ENCODE assay signal across 8 cellular contexts in the genomic region with DNA sequence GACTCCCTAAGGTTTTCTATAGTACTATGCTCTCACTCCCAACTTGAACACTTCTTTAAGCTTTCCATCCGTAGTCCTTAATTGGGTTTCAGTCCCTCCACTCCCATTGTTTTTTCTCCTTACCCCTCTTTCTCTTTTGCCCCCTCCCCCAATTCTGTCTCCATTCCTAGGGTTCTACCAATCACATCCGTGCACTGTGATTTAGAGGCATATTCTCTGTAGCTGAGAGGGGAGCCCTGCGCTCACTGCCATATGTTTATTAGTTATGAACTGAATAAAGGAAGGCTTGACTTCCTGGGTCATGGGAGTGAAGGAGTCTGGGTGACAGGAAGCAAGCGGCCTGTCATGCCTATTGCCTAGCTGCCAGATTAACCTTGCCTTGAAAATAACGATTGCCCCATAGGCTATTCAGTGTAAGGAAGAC. TPM values are rescaled to one million over a fixed set of nuclear protein-coding genes. Genes with fewer than 3 reads are reported as not detected.
A peak's percentile ranks its signal among the peaks of the same experiment; 100 is the strongest.
DNase-seq lines count a peak whose midpoint lies in the region; ATAC-seq, FAIRE-seq and TF ChIP-seq lines count a peak whose summit lies in the region.

No MANE protein-coding gene starts in this region.

- peak; percentile 61 for ATAC-seq in GM21825 (IDR thresholded peaks at IDR 0.05; ENCODE audit: unreplicated experiment)
- ATAC-seq in HepG2, result peak; percentile 83
- ATAC-seq in stimulated activated naive B cell treated with anti-CD40 and anti-IgM and Interleukin-4, amounts not matched to agents 10 μg/mL and 1 μg/mL and 100 μg/mL, for 72 hours (replicated peaks), result peak; percentile 73

- TF ChIP-seq CTCF in MM.1S (IDR thresholded peaks at IDR 0.05; ENCODE audit: low read length), result no peak
- no peak for TF ChIP-seq CTCF in HepG2 (CRISPR knock-in tag; IDR thresholded peaks at IDR 0.05)

- DNase-seq in G401 (ENCODE audit: low spot score), result peak; percentile 39
- DNase-seq in MM.1S, result peak; percentile 29
- peak in 3 of 5 donors; percentile 12 to 61 (median 25) for DNase-seq in T-helper 1 cell
- peak; percentile 5 for DNase-seq in HepG2 (ENCODE audit: low spot score)
- DNase-seq in stimulated activated naive B cell treated with anti-CD40 and anti-IgM and Interleukin-4, amounts not matched to agents 10 μg/mL and 1 μg/mL and 100 μg/mL, for 72 hours, result no peak
- DNase-seq in amniotic stem cell (lab: John Stamatoyannopoulos, UW), result no peak

- H3K27ac ChIP-seq in MM.1S (ENCODE audit: low read length) (peak overlapping the region; percentile 92), cingulate gyrus (ENCODE audit: low read depth, low read length) (peak overlapping the region; percentile 4), HepG2 (ENCODE audit: extremely low read length, insufficient read depth, low read length) (peak overlapping the region; percentile 89)

- H3K27me3 Mint-ChIP-seq in stimulated activated naive B cell treated with anti-CD40 and anti-IgM and Interleukin-4, amounts not matched to agents 10 μg/mL and 1 μg/mL and 100 μg/mL, for 72 hours, result no peaks in the 10 kb centered on the region

- H3K9me3 ChIP-seq in MM.1S (replicated peaks; ENCODE audit: insufficient read depth, low read length) (no peaks in the 10 kb centered on the region), HepG2 (ENCODE audit: low read length) (no peaks in the 10 kb centered on the region)

- H3K27me3 ChIP-seq in MM.1S (replicated peaks; ENCODE audit: insufficient read depth, low read length), result no peaks in the 10 kb centered on the region
- H3K27me3 ChIP-seq in HepG2 (ENCODE audit: control insufficient read depth in 1 of 2, insufficient read depth in 2 of 2, low read length in 2 of 2), result no peaks in the 10 kb centered on the region; a peak in 1 of 5 replicates

- H3K4me1 ChIP-seq in MM.1S (ENCODE audit: low read length) (no peaks in the 10 kb centered on the region), HepG2 (ENCODE audit: insufficient read depth, low read length) (peaks cover 22% of the 10 kb centered on the region; the same call in 1 of the 2 replicates)

- H3K9ac ChIP-seq in MM.1S (ENCODE audit: low read length), result peak overlapping the region; percentile 91
- peak overlapping the region; percentile 77 for H3K9ac ChIP-seq in HepG2 (ENCODE audit: insufficient read depth, low read depth, low read length)

- TF ChIP-seq POLR2A in HepG2 (IDR thresholded peaks at IDR 0.05; ENCODE audit: insufficient read depth in 1 of 2, low read depth in 2 of 2, low read length in 2 of 2), result no peak; a peak in 1 of 4 replicates

- peaks cover 0 to 8% of the 10 kb centered on the region in 2 donors for H3K36me3 Mint-ChIP-seq in stimulated activated naive B cell treated with anti-CD40 and anti-IgM and Interleukin-4, amounts not matched to agents 10 μg/mL and 1 μg/mL and 100 μg/mL, for 72 hours

- H3K4me2 ChIP-seq in MM.1S (ENCODE audit: low read depth, low read length) (peak overlapping the region; percentile 82), HepG2 (ENCODE audit: low read depth, low read length) (peak overlapping the region; percentile 78)

- H3K9me2 ChIP-seq in MM.1S (replicated peaks; ENCODE audit: insufficient read depth, low read length), result no peaks in the 10 kb centered on the region

- FAIRE-seq in HepG2 (lab: Jason Lieb, UNC), result no peak

- CTCF ChIA-PET in HepG2 (lab: Yijun Ruan, JAX; ENCODE audit: low intra/inter-chr PET ratio, low total read pairs), result no interaction called here

- BruUV-seq in HepG2 (replicated peaks; lab: Mats Ljungman, UMichigan), result TSS peak; percentile 82

- H3K4me3 Mint-ChIP-seq in stimulated activated naive B cell treated with anti-CD40 and anti-IgM and Interleukin-4, amounts not matched to agents 10 μg/mL and 1 μg/mL and 100 μg/mL, for 72 hours, result peak overlapping the region; percentile 92 to 100

- POLR2A ChIA-PET in HepG2 (lab: Yijun Ruan, JAX), result interaction anchor here (0.6 to 2.1 kb wide), 7 partner anchors 14 to 149 kb away, joined by 3 to 42 read pairs (median 3); partner anchors contain the start of gene CUL4B

- no peak for TF ChIP-seq EP300 in HepG2 (IDR thresholded peaks at IDR 0.05; ENCODE audit: low read depth in 2 of 2, low read length in 2 of 2)
- TF ChIP-seq EP300 in HepG2 (CRISPR knock-in tag; IDR thresholded peaks at IDR 0.05; ENCODE audit: borderline replicate concordance), result no peak

- H3K27ac Mint-ChIP-seq in stimulated activated naive B cell treated with anti-CD40 and anti-IgM and Interleukin-4, amounts not matched to agents 10 μg/mL and 1 μg/mL and 100 μg/mL, for 72 hours, result peak overlapping the region; percentile 98

- in situ Hi-C loops in G401 (cut with HindIII; ENCODE audit: low sequenced_read_pairs), result no loop called here
- in situ Hi-C loops in HepG2 (cut with HindIII; ENCODE audit: extremely low pct_ligation_motif_present, low pct_unique_long_range_greater_than_20kb), result no loop called here

- no peaks in the 10 kb centered on the region for H4K20me1 ChIP-seq in MM.1S (ENCODE audit: insufficient read depth, low read length)
- H4K20me1 ChIP-seq in HepG2 (ENCODE audit: insufficient read depth, low read length), result no peaks in the 10 kb centered on the region

- H3K4me3 ChIP-seq in MM.1S (ENCODE audit: low read length) (peak overlapping the region; percentile 90), HepG2 (replicated peaks in 1 of 3; ENCODE audit: insufficient read depth in 1 of 3, low read depth in 2 of 3, low read length in 3 of 3) (peak overlapping the region; percentile 68 to 73 (median 72))

- H2AFZ ChIP-seq in MM.1S (ENCODE audit: low read length) (peak overlapping the region; percentile 78), HepG2 (ENCODE audit: low read length) (peak overlapping the region; percentile 3)

- no peaks in the 10 kb centered on the region for H3K36me3 ChIP-seq in MM.1S (replicated peaks; ENCODE audit: insufficient read depth, low read length)
- no peaks in the 10 kb centered on the region; a peak in 1 of 5 replicates for H3K36me3 ChIP-seq in HepG2 (replicated peaks in 1 of 2; ENCODE audit: control insufficient read depth in 1 of 2, insufficient read depth in 2 of 2, low read length in 2 of 2)

- WGBS in HepG2 (ENCODE audit: low lambda C conversion rate), result 0% methylated on average over 5 of the region's 5 CpGs

- peaks cover 31% of the 10 kb centered on the region for H3K79me2 ChIP-seq in MM.1S (ENCODE audit: low read length)
- peaks cover 16% of the 10 kb centered on the region for H3K79me2 ChIP-seq in HepG2 (ENCODE audit: insufficient read depth, low read length)

- intact Hi-C loops in HepG2 (cut with micrococcal nuclease; ENCODE audit: unreplicated experiment), result loop anchor here (1.0 to 10.0 kb wide), 2 partner anchors 43 to 90 kb away; no protein-coding TSS in a partner anchor

- H3K9me3 Mint-ChIP-seq in stimulated activated naive B cell treated with anti-CD40 and anti-IgM and Interleukin-4, amounts not matched to agents 10 μg/mL and 1 μg/mL and 100 μg/mL, for 72 hours, result peaks cover 0 to 1% of the 10 kb centered on the region in 2 donors

- peaks cover 9% of the 10 kb centered on the region; the same call in 1 of the 2 replicates for H3F3A ChIP-seq in MM.1S (ENCODE audit: insufficient read depth, low read length)

- TF ChIP-seq RAD21 in HepG2 (CRISPR knock-in tag; IDR thresholded peaks at IDR 0.05), result no peak

- peaks cover 0 to 4% of the 10 kb centered on the region in 2 donors for H3K4me1 Mint-ChIP-seq in stimulated activated naive B cell treated with anti-CD40 and anti-IgM and Interleukin-4, amounts not matched to agents 10 μg/mL and 1 μg/mL and 100 μg/mL, for 72 hours

RNA-seq across cellular contexts. Expression of gene MCTS1, which starts 0.5 kb away (rescaled TPM):
- 60.0 and 72.6 TPM in 2 replicates for total RNA-seq in G401 (2014; rRNA removed; shearing (Covaris generic))
- total RNA-seq in HepG2 (2016; rRNA removed; fragmentation: Illumina TruSeq; extraction: Trizol), result 59.0 and 81.1 TPM in 2 replicates
- 11.1 and 14.0 TPM in 2 replicates for total RNA-seq in HepG2 (2016; cell fraction: cytosol; rRNA removed; fragmentation: Illumina TruSeq; extraction: Trizol; ENCODE audit: low read depth)
- total RNA-seq in HepG2 (2016; cell fraction: insoluble cytoplasmic fraction; rRNA removed; fragmentation: Illumina TruSeq; extraction: Trizol), result 49.0 and 74.0 TPM in 2 replicates
- 17.4 and 21.9 TPM in 2 replicates for total RNA-seq in HepG2 (2016; cell fraction: membrane; rRNA removed; fragmentation: Illumina TruSeq; extraction: Trizol)
- total RNA-seq in HepG2 (2016; cell fraction: nucleus; rRNA removed; fragmentation: Illumina TruSeq; extraction: Trizol), result 29.5 and 35.5 TPM in 2 replicates
- polyA plus RNA-seq in HepG2 (2011; rRNA removed), result 20.9 and 30.1 TPM in 2 replicates
- polyA plus RNA-seq in HepG2 (2011; cell fraction: cytosol; rRNA removed), result 10.1 and 15.8 TPM in 2 replicates
- 4.5 and 5.8 TPM in 2 replicates for polyA plus RNA-seq in HepG2 (2011; cell fraction: nucleus; rRNA removed)
- polyA plus RNA-seq in HepG2 (2012), result 36.7 and 39.9 TPM in 2 replicates
- 14.6 and 15.0 TPM in 2 replicates for polyA plus RNA-seq in HepG2 (2016; cell fraction: cytosol; fragmentation: Illumina TruSeq; extraction: Trizol; ENCODE audit: low read depth)
- polyA plus RNA-seq in HepG2 (2016; cell fraction: insoluble cytoplasmic fraction; fragmentation: Illumina TruSeq; extraction: Trizol; ENCODE audit: low read depth), result 77.4 and 82.2 TPM in 2 replicates
- 14.6 and 17.0 TPM in 2 replicates for polyA plus RNA-seq in HepG2 (2016; cell fraction: membrane; fragmentation: Illumina TruSeq; extraction: Trizol; ENCODE audit: low read depth)
- polyA plus RNA-seq in HepG2 (2016; cell fraction: nucleus; fragmentation: Illumina TruSeq; extraction: Trizol; ENCODE audit: insufficient read depth, low read depth), result 34.7 and 45.5 TPM in 2 replicates
- 3.2 and 15.5 TPM in 2 replicates for polyA minus RNA-seq in HepG2 (2011; rRNA and poly(A)+ RNA removed; ENCODE audit: low replicate concordance)
- 4.1 and 7.7 TPM in 2 replicates for polyA minus RNA-seq in HepG2 (2011; cell fraction: cytosol; rRNA and poly(A)+ RNA removed)
- 13.5 and 14.9 TPM in 2 replicates for polyA minus RNA-seq in HepG2 (2011; cell fraction: nucleus; rRNA and poly(A)+ RNA removed)

RNA-seq across cellular contexts. Expression of gene C1GALT1C1, which starts 25.5 kb away (rescaled TPM):
- 20.0 and 21.4 TPM in 2 replicates for total RNA-seq in G401 (2014; rRNA removed; shearing (Covaris generic))
- 18.2 and 31.9 TPM in 2 replicates for total RNA-seq in HepG2 (2016; rRNA removed; fragmentation: Illumina TruSeq; extraction: Trizol)
- 2.6 and 3.0 TPM in 2 replicates for total RNA-seq in HepG2 (2016; cell fraction: cytosol; rRNA removed; fragmentation: Illumina TruSeq; extraction: Trizol; ENCODE audit: low read depth)
- 16.7 and 30.1 TPM in 2 replicates for total RNA-seq in HepG2 (2016; cell fraction: insoluble cytoplasmic fraction; rRNA removed; fragmentation: Illumina TruSeq; extraction: Trizol)
- total RNA-seq in HepG2 (2016; cell fraction: membrane; rRNA removed; fragmentation: Illumina TruSeq; extraction: Trizol), result 4.1 and 4.9 TPM in 2 replicates
- total RNA-seq in HepG2 (2016; cell fraction: nucleus; rRNA removed; fragmentation: Illumina TruSeq; extraction: Trizol), result 23.2 and 31.2 TPM in 2 replicates
- polyA plus RNA-seq in HepG2 (2011; rRNA removed), result 21.7 and 26.3 TPM in 2 replicates
- 13.0 and 20.8 TPM in 2 replicates for polyA plus RNA-seq in HepG2 (2011; cell fraction: cytosol; rRNA removed)
- 4.7 and 8.0 TPM in 2 replicates for polyA plus RNA-seq in HepG2 (2011; cell fraction: nucleus; rRNA removed)
- 21.6 and 26.0 TPM in 2 replicates for polyA plus RNA-seq in HepG2 (2012)
- 2.1 and 2.3 TPM in 2 replicates for polyA plus RNA-seq in HepG2 (2016; cell fraction: cytosol; fragmentation: Illumina TruSeq; extraction: Trizol; ENCODE audit: low read depth)
- polyA plus RNA-seq in HepG2 (2016; cell fraction: insoluble cytoplasmic fraction; fragmentation: Illumina TruSeq; extraction: Trizol; ENCODE audit: low read depth), result 14.5 and 15.5 TPM in 2 replicates
- polyA plus RNA-seq in HepG2 (2016; cell fraction: membrane; fragmentation: Illumina TruSeq; extraction: Trizol; ENCODE audit: low read depth), result 3.2 and 3.8 TPM in 2 replicates
- polyA plus RNA-seq in HepG2 (2016; cell fraction: nucleus; fragmentation: Illumina TruSeq; extraction: Trizol; ENCODE audit: insufficient read depth, low read depth), result 33.6 and 34.2 TPM in 2 replicates
- 5.2 and 5.5 TPM in 2 replicates for polyA minus RNA-seq in HepG2 (2011; rRNA and poly(A)+ RNA removed; ENCODE audit: low replicate concordance)
- 12.0 and 12.4 TPM in 2 replicates for polyA minus RNA-seq in HepG2 (2011; cell fraction: cytosol; rRNA and poly(A)+ RNA removed)
- polyA minus RNA-seq in HepG2 (2011; cell fraction: nucleus; rRNA and poly(A)+ RNA removed), result 8.1 and 11.8 TPM in 2 replicates

RNA-seq across cellular contexts. Expression of gene CUL4B, which starts 43.6 kb away (rescaled TPM):
- 18.8 and 21.3 TPM in 2 replicates for total RNA-seq in G401 (2014; rRNA removed; shearing (Covaris generic))
- 28.5 and 50.0 TPM in 2 replicates for total RNA-seq in HepG2 (2016; rRNA removed; fragmentation: Illumina TruSeq; extraction: Trizol)
- total RNA-seq in HepG2 (2016; cell fraction: cytosol; rRNA removed; fragmentation: Illumina TruSeq; extraction: Trizol; ENCODE audit: low read depth), result 1.9 and 3.0 TPM in 2 replicates
- total RNA-seq in HepG2 (2016; cell fraction: insoluble cytoplasmic fraction; rRNA removed; fragmentation: Illumina TruSeq; extraction: Trizol), result 27.7 and 47.4 TPM in 2 replicates
- total RNA-seq in HepG2 (2016; cell fraction: membrane; rRNA removed; fragmentation: Illumina TruSeq; extraction: Trizol), result 13.7 and 16.5 TPM in 2 replicates
- 27.4 and 28.7 TPM in 2 replicates for total RNA-seq in HepG2 (2016; cell fraction: nucleus; rRNA removed; fragmentation: Illumina TruSeq; extraction: Trizol)
- 20.0 and 21.6 TPM in 2 replicates for polyA plus RNA-seq in HepG2 (2011; rRNA removed)
- polyA plus RNA-seq in HepG2 (2011; cell fraction: cytosol; rRNA removed), result 7.2 and 9.7 TPM in 2 replicates
- 20.0 and 20.3 TPM in 2 replicates for polyA plus RNA-seq in HepG2 (2011; cell fraction: nucleus; rRNA removed)
- polyA plus RNA-seq in HepG2 (2012), result 21.4 and 31.8 TPM in 2 replicates
- polyA plus RNA-seq in HepG2 (2016; cell fraction: cytosol; fragmentation: Illumina TruSeq; extraction: Trizol; ENCODE audit: low read depth), result 1.6 and 1.7 TPM in 2 replicates
- 34.8 and 35.0 TPM in 2 replicates for polyA plus RNA-seq in HepG2 (2016; cell fraction: insoluble cytoplasmic fraction; fragmentation: Illumina TruSeq; extraction: Trizol; ENCODE audit: low read depth)
- 5.6 and 7.3 TPM in 2 replicates for polyA plus RNA-seq in HepG2 (2016; cell fraction: membrane; fragmentation: Illumina TruSeq; extraction: Trizol; ENCODE audit: low read depth)
- polyA plus RNA-seq in HepG2 (2016; cell fraction: nucleus; fragmentation: Illumina TruSeq; extraction: Trizol; ENCODE audit: insufficient read depth, low read depth), result 38.2 and 39.5 TPM in 2 replicates
- 108 and 117 TPM in 2 replicates for polyA minus RNA-seq in HepG2 (2011; rRNA and poly(A)+ RNA removed; ENCODE audit: low replicate concordance)
- polyA minus RNA-seq in HepG2 (2011; cell fraction: cytosol; rRNA and poly(A)+ RNA removed), result 29.7 and 32.7 TPM in 2 replicates
- 31.4 and 38.3 TPM in 2 replicates for polyA minus RNA-seq in HepG2 (2011; cell fraction: nucleus; rRNA and poly(A)+ RNA removed)

Comparison
In these comparisons a context has a peak if more than half of its experiments do, and no peak if none do; other contexts are left out.
1. DNase-seq: peak in G401 (single experiment), MM.1S (single experiment), T-helper 1 cell (3 of 5) and HepG2 (single experiment); none in stimulated activated naive B cell treated with anti-CD40 and anti-IgM and Interleukin-4, amounts not matched to agents 10 μg/mL and 1 μg/mL and 100 μg/mL, for 72 hours (single experiment) and amniotic stem cell (single experiment).
2. H3K27ac ChIP-seq: peak in every context shown above with its lines; median percentile 92 in MM.1S; 89 in HepG2; 4 in cingulate gyrus.
3. Peak in every context shown above with its lines, with median percentiles within 50 percentile points of each other: ATAC-seq.